15 cellular contexts compared by ENCODE assay signal in the genomic region with DNA sequence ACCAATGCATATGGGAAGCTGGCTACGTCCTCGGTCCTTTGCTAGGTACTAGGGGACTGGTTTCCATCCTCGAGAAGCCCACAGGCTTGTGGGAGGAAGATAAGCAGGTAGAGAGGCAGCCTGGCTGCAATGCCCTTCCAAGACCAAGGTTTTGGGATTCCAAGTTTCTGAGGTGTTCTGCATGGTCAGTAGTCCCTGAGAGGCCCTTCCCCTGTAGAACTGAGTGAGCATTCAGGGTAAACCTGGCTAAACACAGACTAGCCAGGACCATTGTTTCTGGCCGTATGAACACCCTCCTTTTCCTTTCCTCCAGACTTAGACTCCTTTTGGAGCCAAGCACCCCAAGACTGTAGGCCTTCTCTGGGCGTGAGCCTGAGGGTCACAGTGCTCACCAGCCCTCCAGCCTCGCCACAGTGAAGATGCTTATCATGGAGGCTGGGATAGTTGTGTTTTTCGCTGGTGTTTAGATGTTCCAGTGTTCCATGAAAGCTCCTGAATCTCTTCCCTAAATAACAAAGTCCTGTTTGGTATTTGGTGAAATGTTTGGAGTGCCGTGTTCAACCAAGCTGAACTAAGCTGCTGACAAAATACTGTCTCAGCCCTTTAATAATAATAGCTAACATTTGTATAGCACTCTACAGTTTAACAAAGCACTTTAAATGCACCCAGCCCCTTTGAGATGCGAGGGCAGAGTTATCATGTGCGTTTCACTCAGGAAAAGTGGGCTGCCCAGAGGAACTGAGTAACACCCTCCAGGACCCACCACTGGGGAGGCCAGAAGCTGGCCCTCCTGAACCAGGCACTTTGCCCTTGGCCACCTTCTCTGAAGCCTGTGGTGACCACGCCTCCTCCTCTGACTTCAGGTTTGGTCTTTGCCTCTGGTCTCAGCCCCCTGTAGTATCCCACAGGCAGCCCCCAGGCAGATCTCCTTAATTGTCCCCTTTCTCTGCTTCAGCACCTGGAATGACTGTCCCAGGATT.
A peak's percentile ranks its signal among the peaks of the same experiment; 100 is the strongest.
DNase-seq lines count a peak whose midpoint lies in the region; ATAC-seq and TF ChIP-seq lines count a peak whose summit lies in the region.
"Had no signal": no experiment of that assay in that cellular context is flagged by ENCODE, and none has a peak within 500 bp of the region (broad histone marks: within the 10 kb centered on the region; RNA-seq: fewer than 3 reads in every experiment).

No MANE protein-coding gene starts in this region.

- H3K4me3 ChIP-seq in gastroesophageal sphincter: no peak overlapping the region
- H3K4me3 ChIP-seq in gastrocnemius medialis: no peak overlapping the region
- H3K4me3 ChIP-seq in tibial nerve: no peak overlapping the region
- H3K4me3 ChIP-seq: GM23338 had no signal

- CTCF ChIA-PET in RWPE1 (lab: Yijun Ruan, JAX): interaction anchor here (1.0 kb wide), 1 partner anchor 246 kb away, joined by 3 read pairs; no protein-coding TSS in a partner anchor

- H3K4me1 ChIP-seq in gastroesophageal sphincter (peaks cover 11 to 80% (median 15%) of the 10 kb centered on the region in 3 donors), gastrocnemius medialis (peaks cover 43 to 50% of the 10 kb centered on the region in 2 donors), tibial nerve (peaks cover 0 to 13% (median 0%) of the 10 kb centered on the region in 4 donors)

- in situ Hi-C loops in Caki2 (cut with HindIII; ENCODE audit: low pct_unique_long_range_greater_than_20kb, low sequenced_read_pairs) (no loop called here), gastrocnemius medialis (cut with MboI; ENCODE audit: low sequenced_read_pairs in 4 of 4) (no loop called here)

- ATAC-seq in gastroesophageal sphincter: no peak
- ATAC-seq in gastrocnemius medialis: no peak
- no peak for ATAC-seq in GM21423 (IDR thresholded peaks at IDR 0.05; ENCODE audit: unreplicated experiment)
- ATAC-seq: activated CD8-positive, alpha-beta T cell treated with anti-CD3 and anti-CD28 coated beads, Interleukin-2, amount 10 ng/mL, durations not matched to agents 7 days and 5 days; CD8-positive, alpha-beta T cell; GM23338 had no signal

- POLR2A ChIA-PET in RWPE1 (lab: Yijun Ruan, JAX; ENCODE audit: low non-redundant PET): no interaction called here

- DNase-seq in Caki2 (ENCODE audit: low read depth) (peak; percentile 90), RWPE1 (ENCODE audit: low spot score) (no peak), gastrocnemius medialis (no peak), NCI-H345 treated with DMSO at 0.1 percent for 48 hours (lab: John Stamatoyannopoulos, UW; ENCODE audit: unreplicated experiment) (no peak), tibial nerve (ENCODE audit: low spot score in 2 of 2) (no peak)
- no peak for DNase-seq in stimulated activated CD4-positive, alpha-beta T cell treated with anti-CD3 and anti-CD28 coated beads, Interleukin-1b, Interleukin-23, amount 100 ng/mL, for 48 hours
- DNase-seq: activated CD8-positive, alpha-beta T cell treated with anti-CD3 and anti-CD28 coated beads, Interleukin-2, amount 10 ng/mL, durations not matched to agents 7 days and 5 days; CD8-positive, alpha-beta T cell; effector memory CD4-positive, alpha-beta T cell; NCI-H1105 treated with DMSO at 0.1 percent for 48 hours; NCI-H82; small intestine had no signal

- TF ChIP-seq POLR2A in gastroesophageal sphincter (IDR thresholded peaks at IDR 0.05) (no peak), gastrocnemius medialis (IDR thresholded peaks at IDR 0.05) (no peak), tibial nerve (IDR thresholded peaks at IDR 0.05) (no peak)

- intact Hi-C loops in gastrocnemius medialis (cut with DNase I; ENCODE audit: low total_unique reads): no loop called here

- TF ChIP-seq EP300 in gastroesophageal sphincter (IDR thresholded peaks at IDR 0.05) (no peak), tibial nerve (IDR thresholded peaks at IDR 0.05) (no peak)

- WGBS in gastroesophageal sphincter (ENCODE audit: low coverage in 1 of 2), 2 donors: 78 to 89% methylated on average over 6 to 10 of the region's 11 CpGs
- 89 to 94% methylated on average over 11 of the region's 11 CpGs for WGBS in tibial nerve, 2 donors

- no peak for TF ChIP-seq CTCF in RWPE1 (conservative IDR thresholded peaks at IDR 0.05; ENCODE audit: low read depth)
- no peak for TF ChIP-seq CTCF in gastroesophageal sphincter (IDR thresholded peaks at IDR 0.05)
- TF ChIP-seq CTCF in gastrocnemius medialis (IDR thresholded peaks at IDR 0.05 in 4 of 5, conservative IDR thresholded peaks at IDR 0.05 in 1 of 5): no peak
- TF ChIP-seq CTCF in tibial nerve (IDR thresholded peaks at IDR 0.05): no peak

- H3K27ac ChIP-seq in RWPE1 (peak overlapping the region; percentile 83), gastroesophageal sphincter (peak overlapping the region in 3 of 4 donors; percentile 88 to 89 (median 88)), gastrocnemius medialis (peak overlapping the region; percentile 84 to 94 (median 90)), tibial nerve (peak overlapping the region in 2 of 4 donors; percentile 76 to 79)

- H3K36me3 ChIP-seq in gastroesophageal sphincter (no peaks in the 10 kb centered on the region), gastrocnemius medialis (no peaks in the 10 kb centered on the region), tibial nerve (no peaks in the 10 kb centered on the region)

- no peaks in the 10 kb centered on the region for H3K9me3 ChIP-seq in gastroesophageal sphincter
- H3K9me3 ChIP-seq in gastrocnemius medialis: no peaks in the 10 kb centered on the region
- H3K9me3 ChIP-seq in tibial nerve: no peaks in the 10 kb centered on the region

- H3K27me3 ChIP-seq in gastroesophageal sphincter (no peaks in the 10 kb centered on the region), gastrocnemius medialis (no peaks in the 10 kb centered on the region), tibial nerve (no peaks in the 10 kb centered on the region)
